ENCODE assay signal across 9 cellular contexts in genomic region chr6:1603708-1604346, GRCh38. TPM values are rescaled to one million over a fixed set of nuclear protein-coding genes. Genes with fewer than 3 reads are reported as not detected.
DNase-seq lines count a peak whose midpoint lies in the region; TF ChIP-seq lines count a peak whose summit lies in the region.
"Had no signal": no experiment of that assay in that cellular context is flagged by ENCODE, and none has a peak within 500 bp of the region (broad histone marks: within the 10 kb centered on the region; RNA-seq: fewer than 3 reads in every experiment).

No MANE protein-coding gene starts in this region.

- no peaks in the 10 kb centered on the region for H3K79me2 ChIP-seq in MM.1S (ENCODE audit: low read length)
- no peaks in the 10 kb centered on the region for H3K79me2 ChIP-seq in neural progenitor cell (ENCODE audit: low read depth)

- no peaks in the 10 kb centered on the region for H3K9me3 Mint-ChIP-seq in endodermal cell
- H3K9me3 Mint-ChIP-seq in neural progenitor cell = peaks cover 2% of the 10 kb centered on the region
- H3K9me3 Mint-ChIP-seq: natural killer cell had no signal

- TF ChIP-seq CTCF in AG10803 (conservative IDR thresholded peaks at IDR 0.05; ENCODE audit: low read length) (no peak), MM.1S (IDR thresholded peaks at IDR 0.05; ENCODE audit: low read length) (no peak), endodermal cell (conservative IDR thresholded peaks at IDR 0.05) (no peak), neural progenitor cell (IDR thresholded peaks at IDR 0.05) (no peak)

- H4K20me1 ChIP-seq in MM.1S (ENCODE audit: insufficient read depth, low read length) = no peaks in the 10 kb centered on the region
- H4K20me1 ChIP-seq in neural progenitor cell (ENCODE audit: low read depth) = peaks cover 34% of the 10 kb centered on the region

- no peaks in the 10 kb centered on the region for H3K36me3 ChIP-seq in MM.1S (replicated peaks; ENCODE audit: insufficient read depth, low read length)
- no peaks in the 10 kb centered on the region for H3K36me3 ChIP-seq in endodermal cell (ENCODE audit: control insufficient read depth, insufficient read depth, low read length)
- H3K36me3 ChIP-seq in neural progenitor cell = no peaks in the 10 kb centered on the region

- H3K27me3 Mint-ChIP-seq in endodermal cell (ENCODE audit: insufficient read depth) = peaks cover 70% of the 10 kb centered on the region
- peaks cover 49% of the 10 kb centered on the region for H3K27me3 Mint-ChIP-seq in neural progenitor cell (ENCODE audit: insufficient read depth, low read depth)

- peak overlapping the region; percentile 42 for H3K4me3 Mint-ChIP-seq in endodermal cell
- H3K4me3 Mint-ChIP-seq in neural progenitor cell = peak overlapping the region; percentile 67
- H3K4me3 Mint-ChIP-seq: natural killer cell had no signal

- H3K4me1 Mint-ChIP-seq in endodermal cell (peaks cover 56% of the 10 kb centered on the region), neural progenitor cell (peaks cover 50% of the 10 kb centered on the region)

- H3K4me3 ChIP-seq in AG10803 (ENCODE audit: low read length) = peak overlapping the region; percentile 23; the same call in 1 of the 2 replicates
- H3K4me3 ChIP-seq in MM.1S (ENCODE audit: low read length) = peak overlapping the region; percentile 40; the same call in 1 of the 2 replicates
- H3K4me3 ChIP-seq in endodermal cell (ENCODE audit: low read length) = no peak overlapping the region
- peak overlapping the region; percentile 49 for H3K4me3 ChIP-seq in neural progenitor cell

- no peak overlapping the region for H3K27ac ChIP-seq in MM.1S (ENCODE audit: low read length)
- no peak overlapping the region for H3K27ac ChIP-seq in endodermal cell (ENCODE audit: low read depth, low read length)
- H3K27ac ChIP-seq in neural progenitor cell = no peak overlapping the region

- H3K9ac ChIP-seq in MM.1S (ENCODE audit: low read length) (no peak overlapping the region), endodermal cell (ENCODE audit: extremely low read depth, low read length, poor library complexity, severe bottlenecking) (no peak overlapping the region), neural progenitor cell (no peak overlapping the region)

- no peaks in the 10 kb centered on the region for H3K4me1 ChIP-seq in MM.1S (ENCODE audit: low read length)
- H3K4me1 ChIP-seq in endodermal cell (ENCODE audit: control insufficient read depth, insufficient read depth, low read length) = peaks cover 25% of the 10 kb centered on the region
- peaks cover 25% of the 10 kb centered on the region for H3K4me1 ChIP-seq in neural progenitor cell

- H3K9me3 ChIP-seq in MM.1S (replicated peaks; ENCODE audit: insufficient read depth, low read length) = no peaks in the 10 kb centered on the region
- no peaks in the 10 kb centered on the region for H3K9me3 ChIP-seq in endodermal cell (ENCODE audit: control insufficient read depth, low read length)
- no peaks in the 10 kb centered on the region for H3K9me3 ChIP-seq in neural progenitor cell (ENCODE audit: low read depth)

- 59 to 68% methylated on average over 16 to 27 of the region's 27 CpGs for WGBS in endodermal cell (ENCODE audit: insufficient coverage in 1 of 2, insufficient read length in 1 of 2), 2 experiments

- H2AFZ ChIP-seq in MM.1S (ENCODE audit: low read length) (0 out of 2 replicates have a peak overlapping the region, but pooled peaks have one; percentile 42), neural progenitor cell (replicated peaks) (peak overlapping the region; percentile 92)

- H3K36me3 Mint-ChIP-seq in endodermal cell (ENCODE audit: low read depth) (no peaks in the 10 kb centered on the region), neural progenitor cell (peaks cover 1% of the 10 kb centered on the region)
- H3K36me3 Mint-ChIP-seq: natural killer cell had no signal

- H3K9me2 ChIP-seq in MM.1S (replicated peaks; ENCODE audit: insufficient read depth, low read length) = no peaks in the 10 kb centered on the region

- H3K4me2 ChIP-seq in MM.1S (ENCODE audit: low read depth, low read length) = peak overlapping the region; percentile 81; the same call in 1 of the 2 replicates
- H3K4me2 ChIP-seq in neural progenitor cell = peak overlapping the region; percentile 86

- DNase-seq in AG10803 (ENCODE audit: low read depth) (no peak), MM.1S (no peak), endodermal cell (peak; percentile 47), neural progenitor cell (ENCODE audit: low spot score) (peak; percentile 85), SK-N-DZ (ENCODE audit: low spot score) (no peak), NCI-H82 treated with DMSO at 0.1 percent for 48 hours (lab: John Stamatoyannopoulos, UW; ENCODE audit: unreplicated experiment) (no peak), DMS 273 treated with DMSO at 0.1 percent for 48 hours (lab: John Stamatoyannopoulos, UW) (no peak), epidermal melanocyte (ENCODE audit: insufficient read length, low spot score) (no peak)

- H3F3A ChIP-seq in MM.1S (ENCODE audit: insufficient read depth, low read length) (no peaks in the 10 kb centered on the region), neural progenitor cell (ENCODE audit: low read depth) (peaks cover 24% of the 10 kb centered on the region)

- no peak overlapping the region for H3K27ac Mint-ChIP-seq in endodermal cell
- no peak overlapping the region for H3K27ac Mint-ChIP-seq in neural progenitor cell
- H3K27ac Mint-ChIP-seq: natural killer cell had no signal

- H3K27me3 ChIP-seq in MM.1S (replicated peaks; ENCODE audit: insufficient read depth, low read length) (peaks cover 70% of the 10 kb centered on the region), endodermal cell (ENCODE audit: control insufficient read depth, insufficient read depth, low read length, poor library complexity, severe bottlenecking) (peaks cover 69% of the 10 kb centered on the region), neural progenitor cell (peaks cover 78% of the 10 kb centered on the region)

RNA-seq across cellular contexts. Expression of gene FOXC1, which starts 5.9 kb away (rescaled TPM):
- total RNA-seq in endodermal cell = 10 to 100 TPM in 1 of 2 donors, 1 to 10 TPM in 1; 7.1 to 10.1 TPM
- 2.5 TPM for polyA plus RNA-seq in endodermal cell (2013, experiment 1 of 2)
- polyA plus RNA-seq in endodermal cell (2013, experiment 2 of 2) = 2.4 TPM
- 0.09 and 0.45 TPM in 2 replicates for total RNA-seq in neural progenitor cell (ENCODE audit: low replicate concordance)
- polyA plus RNA-seq in SK-N-DZ (2014; cell fraction: cytosol; rRNA removed) = 14.2 and 15.1 TPM in 2 replicates
- polyA plus RNA-seq in SK-N-DZ (2014; cell fraction: nucleus; rRNA removed) = 10.1 and 11.9 TPM in 2 replicates

Comparison
In these comparisons a context has a peak if more than half of its experiments do, and no peak if none do; other contexts are left out.
1. DNase-seq: peak in endodermal cell (single experiment) and neural progenitor cell (single experiment); none in AG10803 (single experiment), MM.1S (single experiment), SK-N-DZ (single experiment), NCI-H82 treated with DMSO at 0.1 percent for 48 hours (single experiment), DMS 273 treated with DMSO at 0.1 percent for 48 hours (single experiment) and epidermal melanocyte (single experiment).